Comparison of ENCODE assay signal across 1 cellular context in the genomic region with DNA sequence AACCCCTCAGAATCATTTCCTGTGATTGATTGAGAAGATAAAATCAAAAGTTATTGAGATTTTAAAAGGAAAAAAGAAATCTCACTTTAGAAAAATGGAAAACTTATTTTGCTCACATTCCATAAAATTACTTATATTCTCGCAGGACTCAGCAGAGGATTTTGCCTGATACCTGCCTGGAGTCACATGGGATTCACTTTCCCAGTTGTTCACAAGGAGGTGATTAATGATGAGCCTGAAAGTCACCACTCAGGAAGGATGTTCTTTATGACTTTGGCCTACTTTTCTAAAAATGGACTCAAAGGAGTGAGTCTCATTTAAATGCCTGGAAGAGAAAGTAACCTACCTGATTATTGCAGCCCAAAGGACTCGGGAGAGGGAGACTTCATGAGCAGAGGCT.
TF ChIP-seq lines count a peak whose summit lies in the region.

No MANE protein-coding gene starts in this region.

TF ChIP-seq in IMR-90, 13 proteins besides CTCF, POLR2A, EP300 and RAD21:
- TF ChIP-seq CHD1 (IDR thresholded peaks at IDR 0.05; ENCODE audit: low read depth, low read length): no peak
